8 cellular contexts compared by ENCODE assay signal in genomic region chr14:55191101-55191880, GRCh38. TPM values are rescaled to one million over a fixed set of nuclear protein-coding genes. Genes with fewer than 3 reads are reported as not detected.
DNase-seq lines count a peak whose midpoint lies in the region; ATAC-seq and TF ChIP-seq lines count a peak whose summit lies in the region.

Gene DLGAP5 (minus strand): TSS chr14:55191585. CDS start chr14:55189179, 2,406 bp downstream.

- TF ChIP-seq CTCF in IMR-90 (conservative IDR thresholded peaks at IDR 0.05; ENCODE audit: low read depth, low read length) (no peak), OCI-LY7 (conservative IDR thresholded peaks at IDR 0.05; ENCODE audit: low read length) (no peak)

- H2BK20ac ChIP-seq in IMR-90 (ENCODE audit: low read depth, low read length), result no peak within 1 kb of the TSS

- TF ChIP-seq RAD21 in IMR-90 (IDR thresholded peaks at IDR 0.05; ENCODE audit: low read length), result no peak

- intact Hi-C loops in IMR-90 (cut with micrococcal nuclease) (loop anchor here (1.0 kb wide), 1 partner anchor 102 kb away; no protein-coding TSS in a partner anchor), OCI-LY7 (cut with micrococcal nuclease; ENCODE audit: unreplicated experiment) (loop anchor here (5.0 kb wide), 2 partner anchors 81 to 89 kb away; partner anchors contain the start of gene FBXO34)

- H3K4me2 ChIP-seq in IMR-90 (ENCODE audit: low read depth, low read length) (peak within 1 kb of the TSS; percentile 66), OCI-LY7 (ENCODE audit: low read length) (peak within 1 kb of the TSS; percentile 77)

- H3K27ac ChIP-seq in IMR-90 (ENCODE audit: insufficient read depth, low read length) (peak within 1 kb of the TSS; percentile 40), OCI-LY7 (ENCODE audit: low read depth, low read length, poor library complexity, severe bottlenecking) (peak within 1 kb of the TSS; percentile 69)

- H4K91ac ChIP-seq in IMR-90 (ENCODE audit: insufficient read depth, low read depth, low read length), result peak within 1 kb of the TSS; percentile 73

- peak within 1 kb of the TSS; percentile 52 for H3K4me3 ChIP-seq in IMR-90 (ENCODE audit: insufficient read depth, low read depth, low read length)
- peak within 1 kb of the TSS; percentile 75 for H3K4me3 ChIP-seq in OCI-LY7 (ENCODE audit: low read depth, low read length, poor library complexity, severe bottlenecking)

- no peaks in the 10 kb centered on the region for H3K27me3 ChIP-seq in IMR-90 (ENCODE audit: control insufficient read depth, insufficient read depth, low read length)

- DNase-seq in DMS114 treated with DMSO at 0.1 percent for 48 hours (lab: John Stamatoyannopoulos, UW; ENCODE audit: unreplicated experiment) (peak; percentile 97), IMR-90 (peak; percentile 94), OCI-LY7 (ENCODE audit: low spot score) (peak; percentile 98), epidermal melanocyte (ENCODE audit: insufficient read length, low spot score) (peak; percentile 97), middle frontal gyrus (ENCODE audit: extremely low spot score, low spot score) (peak; percentile 92)
- peak; percentile 90 for DNase-seq in activated CD8-positive, alpha-beta memory T cell treated with anti-CD3 and anti-CD28 coated beads, Interleukin-2, amount 50 U/mL, for 48 hours
- DNase-seq in stimulated activated CD8-positive, alpha-beta memory T cell treated with anti-CD3 and anti-CD28 coated beads, Interleukin-2, amount 100 ng/mL, for 1 hour (ENCODE audit: low read depth in 2 of 2), result peak; percentile 61 to 74

- peak within 1 kb of the TSS; percentile 29; the same call in 1 of the 2 replicates for H2BK120ac ChIP-seq in IMR-90 (ENCODE audit: low read depth, low read length)

- H2BK5ac ChIP-seq in IMR-90 (ENCODE audit: low read depth, low read length, poor library complexity, severe bottlenecking), result peak within 1 kb of the TSS; percentile 32

- peak within 1 kb of the TSS; percentile 66 for H3K14ac ChIP-seq in IMR-90 (replicated peaks; ENCODE audit: low read depth, low read length)

- no peak within 1 kb of the TSS for H3K18ac ChIP-seq in IMR-90 (ENCODE audit: low read depth, low read length)

- 0% methylated on average over 13 of the region's 45 CpGs; no CpG with 5 or more reads in 1 of the 2 experiments for WGBS in IMR-90 (ENCODE audit: extremely low coverage in 2 of 2, insufficient read length in 1 of 2), 2 experiments

- no peaks in the 10 kb centered on the region for H3K36me3 ChIP-seq in IMR-90 (ENCODE audit: control insufficient read depth, insufficient read depth, low read length)
- H3K36me3 ChIP-seq in OCI-LY7 (ENCODE audit: insufficient read depth, low read length), result peaks cover 34% of the 10 kb centered on the region

- no peaks in the 10 kb centered on the region; the same call in 1 of the 2 replicates for H3K9me1 ChIP-seq in IMR-90 (ENCODE audit: insufficient read depth, low read length)

- H3K9me3 ChIP-seq in IMR-90 (ENCODE audit: control insufficient read depth, insufficient read depth, low read length), result no peaks in the 10 kb centered on the region
- H3K9me3 ChIP-seq in OCI-LY7 (ENCODE audit: low read length), result peaks cover 8% of the 10 kb centered on the region; the same call in 1 of the 2 replicates

- H2AFZ ChIP-seq in IMR-90 (replicated peaks; ENCODE audit: low read length, poor library complexity), result peak within 1 kb of the TSS; percentile 93
- peak within 1 kb of the TSS; percentile 87 for H2AFZ ChIP-seq in OCI-LY7 (ENCODE audit: low read length)

- peak; percentile 96 for ATAC-seq in GM21529 (IDR thresholded peaks at IDR 0.05; ENCODE audit: unreplicated experiment)
- peak; percentile 98 for ATAC-seq in IMR-90 (ENCODE audit: low read depth)

- H4K8ac ChIP-seq in IMR-90 (ENCODE audit: low read depth in 2 of 2, low read length in 2 of 2), result peak within 1 kb of the TSS; percentile 68 to 82

- H3K56ac ChIP-seq in IMR-90 (ENCODE audit: extremely low read depth, insufficient read depth, low read length), result peak within 1 kb of the TSS; percentile 68

- peak within 1 kb of the TSS; percentile 40 for H4K5ac ChIP-seq in IMR-90 (ENCODE audit: low read depth, low read length)

- peak within 1 kb of the TSS; percentile 33 for H3K9ac ChIP-seq in IMR-90 (ENCODE audit: low read depth, low read length)

- in situ Hi-C loops in IMR-90 (cut with MboI; ENCODE audit: low sequenced_read_pairs), result no loop called here

- peak within 1 kb of the TSS; percentile 62 for H3K4ac ChIP-seq in IMR-90 (ENCODE audit: low read depth, low read length)

- peak within 1 kb of the TSS; percentile 54; the same call in 1 of the 2 replicates for H2AK5ac ChIP-seq in IMR-90 (ENCODE audit: low read depth, low read length)

- H2AK9ac ChIP-seq in IMR-90 (replicated peaks; ENCODE audit: low read depth, low read length, poor library complexity), result peak within 1 kb of the TSS; percentile 70

- TF ChIP-seq POLR2A in IMR-90 (IDR thresholded peaks at IDR 0.05; ENCODE audit: low read depth, low read length), result 0 out of 2 replicates have a peak, but pooled peaks have one; percentile 35

- POLR2A ChIA-PET in IMR-90 (lab: Charles Lee; ENCODE audit: unreplicated experiment), result no interaction called here
- POLR2A ChIA-PET in OCI-LY7 (lab: Charles Lee), result interaction anchor here (0.6 to 2.0 kb wide), 15 partner anchors 8 to 309 kb away, joined by 3 to 6 read pairs (median 3); partner anchors contain the start of genes FBXO34 and MAPK1IP1L

- H2BK15ac ChIP-seq in IMR-90 (ENCODE audit: low read depth, low read length), result 0 out of 3 replicates have a peak within 1 kb of the TSS, but pooled peaks have one; percentile 10

- H3K23ac ChIP-seq in IMR-90 (ENCODE audit: low read depth, low read length), result peak within 1 kb of the TSS; percentile 53

- dilution Hi-C loops in IMR-90 (cut with HindIII; ENCODE audit: low sequenced_read_pairs, unreplicated experiment), result no loop called here

- CTCF ChIA-PET in IMR-90 (lab: Yijun Ruan, JAX) (no interaction called here), OCI-LY7 (lab: Charles Lee; ENCODE audit: unreplicated experiment) (no interaction called here)

- peaks cover 38% of the 10 kb centered on the region for H3K79me2 ChIP-seq in OCI-LY7 (ENCODE audit: insufficient read depth, low read depth, low read length)

- H3K4me1 ChIP-seq in IMR-90 (ENCODE audit: control insufficient read depth, insufficient read depth, low read length) (no peaks in the 10 kb centered on the region), OCI-LY7 (ENCODE audit: insufficient read depth, low read length, poor library complexity, severe bottlenecking) (peaks cover 24% of the 10 kb centered on the region)

- H4K20me1 ChIP-seq in IMR-90 (ENCODE audit: insufficient read depth, low read length) (no peaks in the 10 kb centered on the region), OCI-LY7 (ENCODE audit: insufficient read depth, low read length) (peaks cover 11% of the 10 kb centered on the region)

- peaks cover 16 to 33% of the 10 kb centered on the region in 2 experiments for H3K79me1 ChIP-seq in IMR-90 (ENCODE audit: low read depth in 1 of 2, low read length in 2 of 2)

- TSS peak; percentile 82 for BruUV-seq in IMR-90 (replicated peaks; lab: Mats Ljungman, UMichigan)
- BruUV-seq in OCI-LY7 (replicated peaks; lab: Mats Ljungman, UMichigan), result TSS peak; percentile 81

- no peaks in the 10 kb centered on the region for H3K9me2 ChIP-seq in OCI-LY7 (ENCODE audit: insufficient read depth, low read length)

TF ChIP-seq in IMR-90, 13 proteins besides CTCF, POLR2A, EP300 and RAD21:
- TF ChIP-seq RCOR1 (IDR thresholded peaks at IDR 0.05; ENCODE audit: insufficient replicate concordance, low read length) (no peak), RFX5 (IDR thresholded peaks at IDR 0.05; ENCODE audit: low read depth, low read length) (no peak), MXI1 (IDR thresholded peaks at IDR 0.05; ENCODE audit: borderline replicate concordance, low read depth, low read length) (peak; percentile 88), FOS (IDR thresholded peaks at IDR 0.05; ENCODE audit: low read depth, low read length) (peak; percentile 16; the same call in 1 of the 2 replicates)

RNA-seq across cellular contexts. Expression of gene DLGAP5, which starts in this region (rescaled TPM):
- total RNA-seq in IMR-90 (2012; rRNA removed) (19.0 and 40.3 TPM in 2 replicates), OCI-LY7 (2022) (92.2 and 94.4 TPM in 2 replicates)
- 11.3 and 14.9 TPM in 2 replicates for polyA plus RNA-seq in IMR-90 (2012; rRNA removed)
- 0.91 and 1.9 TPM in 2 replicates for polyA plus RNA-seq in IMR-90 (2012; cell fraction: cytosol; rRNA removed)
- polyA plus RNA-seq in IMR-90 (2012; cell fraction: nucleus; rRNA removed; ENCODE audit: low replicate concordance), result 0.82 and 5.4 TPM in 2 replicates
- total RNA-seq in OCI-LY7 (2014; rRNA removed; shearing (Covaris generic)), result 57.6 and 59.2 TPM in 2 replicates

Comparison
In these comparisons a context has a peak if more than half of its experiments do, and no peak if none do; other contexts are left out.
1. Peak in every context shown above with its lines: DNase-seq, ATAC-seq, H3K4me3 ChIP-seq and H3K27ac ChIP-seq.